ENCODE assay signal across 14 cellular contexts in genomic region chr5:115578657-115579056, GRCh38. TPM values are rescaled to one million over a fixed set of nuclear protein-coding genes. Genes with fewer than 3 reads are reported as not detected.
DNase-seq lines count a peak whose midpoint lies in the region; ATAC-seq and TF ChIP-seq lines count a peak whose summit lies in the region.
"Had no signal": no experiment of that assay in that cellular context is flagged by ENCODE, and none has a peak within 500 bp of the region (broad histone marks: within the 10 kb centered on the region; RNA-seq: fewer than 3 reads in every experiment).

No MANE protein-coding gene starts in this region.

- H3K9me3 ChIP-seq in ovary, result no peaks in the 10 kb centered on the region
- H3K9me3 ChIP-seq: left lung, SJSA1 had no signal

- H3K27me3 Mint-ChIP-seq in nephron progenitor cell (ENCODE audit: low read depth, poor library complexity), result no peaks in the 10 kb centered on the region
- H3K27me3 Mint-ChIP-seq: dendritic cell treated with granulocyte-macrophage colony-stimulating factor and Interleukin-4, amounts not matched to agents 40 ng/mL and 50 ng/mL, for 4 days; stimulated activated naive CD8-positive, alpha-beta T cell treated with anti-CD3 and anti-CD28 coated beads, Interleukin-15, Interleukin-2, amounts not matched to agents 100 ng/mL and 50 ng/mL, for 24 hours had no signal

- H3K4me3 ChIP-seq in ovary, result no peak overlapping the region
- H3K4me3 ChIP-seq: left lung, SJSA1 had no signal

- ATAC-seq in GM18502 (IDR thresholded peaks at IDR 0.05; ENCODE audit: poor library complexity, unreplicated experiment) (peak; percentile 65), GM19468 (IDR thresholded peaks at IDR 0.05; ENCODE audit: extremely low read depth, unreplicated experiment) (peak; percentile 55), HG02938 (IDR thresholded peaks at IDR 0.05; ENCODE audit: unreplicated experiment) (peak; percentile 65), HG03565 (IDR thresholded peaks at IDR 0.05; ENCODE audit: unreplicated experiment) (peak; percentile 37)
- ATAC-seq: left lung had no signal

- H3K27ac ChIP-seq in ovary, result no peak overlapping the region
- H3K27ac ChIP-seq: left lung, SJSA1 had no signal

- H3K27me3 ChIP-seq in ovary, result no peaks in the 10 kb centered on the region
- H3K27me3 ChIP-seq: left lung, SJSA1 had no signal

- 89 to 93% (median 91%) methylated on average over 3 of the region's 3 CpGs for WGBS in ovary, 3 donors

- H3K36me3 ChIP-seq in ovary, result no peaks in the 10 kb centered on the region
- H3K36me3 ChIP-seq: left lung had no signal

- DNase-seq in nephron progenitor cell, result no peak
- DNase-seq in islet precursor cell, result no peak
- no peak for DNase-seq in ovary
- no peak for DNase-seq in iPS-NIHi7 (ENCODE audit: extremely low spot score)
- DNase-seq: activated CD4-positive, alpha-beta T cell treated with anti-CD3 and anti-CD28 coated beads, Interleukin-2, amount 50 U/mL, for 4 hours; H9; left lung had no signal

- no peaks in the 10 kb centered on the region for H3K4me1 ChIP-seq in ovary (ENCODE audit: insufficient read depth)
- H3K4me1 ChIP-seq: left lung had no signal

- H3K36me3 Mint-ChIP-seq in nephron progenitor cell (ENCODE audit: low read depth), result peaks cover 5% of the 10 kb centered on the region

- TF ChIP-seq CTCF in nephron progenitor cell (IDR thresholded peaks at IDR 0.05) (no peak), ovary (IDR thresholded peaks at IDR 0.05) (no peak)

- peaks cover 5% of the 10 kb centered on the region for H3K9me3 Mint-ChIP-seq in nephron progenitor cell
- H3K9me3 Mint-ChIP-seq: dendritic cell treated with granulocyte-macrophage colony-stimulating factor and Interleukin-4, amounts not matched to agents 40 ng/mL and 50 ng/mL, for 4 days; H9; stimulated activated naive CD8-positive, alpha-beta T cell treated with anti-CD3 and anti-CD28 coated beads, Interleukin-15, Interleukin-2, amounts not matched to agents 100 ng/mL and 50 ng/mL, for 24 hours had no signal

- H3K4me1 Mint-ChIP-seq in nephron progenitor cell, result no peaks in the 10 kb centered on the region

- H3K4me3 Mint-ChIP-seq in nephron progenitor cell, result no peak overlapping the region
- H3K4me3 Mint-ChIP-seq: dendritic cell treated with granulocyte-macrophage colony-stimulating factor and Interleukin-4, amounts not matched to agents 40 ng/mL and 50 ng/mL, for 4 days; H9; stimulated activated naive CD8-positive, alpha-beta T cell treated with anti-CD3 and anti-CD28 coated beads, Interleukin-15, Interleukin-2, amounts not matched to agents 100 ng/mL and 50 ng/mL, for 24 hours had no signal

- intact Hi-C loops in ovary (cut with DNase I), result no loop called here

- no peak overlapping the region for H3K27ac Mint-ChIP-seq in nephron progenitor cell
- H3K27ac Mint-ChIP-seq: dendritic cell treated with granulocyte-macrophage colony-stimulating factor and Interleukin-4, amounts not matched to agents 40 ng/mL and 50 ng/mL, for 4 days; H9; stimulated activated naive CD8-positive, alpha-beta T cell treated with anti-CD3 and anti-CD28 coated beads, Interleukin-15, Interleukin-2, amounts not matched to agents 100 ng/mL and 50 ng/mL, for 24 hours had no signal

- no peak for TF ChIP-seq POLR2A in ovary (IDR thresholded peaks at IDR 0.05)

- no peak for TF ChIP-seq EP300 in ovary (IDR thresholded peaks at IDR 0.05)

RNA-seq across cellular contexts. Expression of gene TICAM2, which starts 23.6 kb away (rescaled TPM):
- total RNA-seq in ovary, result 1 to 10 TPM; 1.0 to 6.4 (median 4.9) TPM
- polyA plus RNA-seq in ovary, result 1 to 10 TPM; 2.2 to 3.1 TPM

RNA-seq across cellular contexts. Expression of gene FEM1C, which starts 34.1 kb away (rescaled TPM):
- 10 to 100 TPM; 11.0 to 16.6 (median 14.9) TPM for total RNA-seq in ovary
- 10 to 100 TPM in 1 of 2 donors, 1 to 10 TPM in 1; 6.5 to 11.7 TPM for polyA plus RNA-seq in ovary

RNA-seq across cellular contexts. Expression of gene TMED7, which starts 47.2 kb away (rescaled TPM):
- 10 to 100 TPM; 59.3 to 84.2 (median 69.9) TPM for total RNA-seq in ovary
- polyA plus RNA-seq in ovary, result 10 to 100 TPM; 28.0 to 46.6 TPM
